1 cellular context compared by ENCODE assay signal in the genomic region with DNA sequence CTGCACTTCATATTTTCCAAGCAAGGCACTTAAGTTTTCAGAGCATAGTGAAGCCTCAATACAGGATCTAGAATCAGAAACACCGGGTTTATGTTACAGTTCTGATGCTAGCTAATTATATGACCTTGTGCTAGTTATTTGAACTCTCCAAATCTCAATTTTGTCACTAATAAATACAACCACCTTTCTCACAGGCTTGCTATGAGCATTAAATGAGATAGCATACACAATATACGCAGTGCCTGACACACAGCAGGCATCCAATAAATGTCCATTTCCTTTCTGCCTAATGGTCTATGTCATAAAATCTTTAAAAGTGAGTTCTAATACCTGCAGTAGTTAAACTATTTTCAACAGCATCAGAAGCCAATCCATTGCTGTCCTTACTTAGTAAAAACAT.
TF ChIP-seq lines count a peak whose summit lies in the region.

No MANE protein-coding gene starts in this region.

TF ChIP-seq in GM12878, 131 proteins besides CTCF, POLR2A, EP300 and RAD21 (continued from another document):
- TF ChIP-seq EED (IDR thresholded peaks at IDR 0.05; ENCODE audit: low read depth) (no peak), NFXL1 (IDR thresholded peaks at IDR 0.05; ENCODE audit: borderline replicate concordance) (no peak), POLR2AphosphoS2 (IDR thresholded peaks at IDR 0.05; ENCODE audit: low read depth, low read length) (no peak), ZNF384 (IDR thresholded peaks at IDR 0.05; ENCODE audit: borderline replicate concordance, low read depth, low read length) (no peak)
